1 cellular context compared by ENCODE assay signal in genomic region chr2:126059379-126059778, GRCh38.
TF ChIP-seq lines count a peak whose summit lies in the region.

No MANE protein-coding gene starts in this region.

TF ChIP-seq in WTC11, 78 proteins besides CTCF, POLR2A, EP300 and RAD21 (continued from another document):
- TF ChIP-seq AR (CRISPR knock-in tag; IDR thresholded peaks at IDR 0.05), result no peak
- TF ChIP-seq ZNF317 (CRISPR knock-in tag; IDR thresholded peaks at IDR 0.05; ENCODE audit: borderline replicate concordance, low read depth), result no peak
